ENCODE assay signal across 1 cellular context in the genomic region with DNA sequence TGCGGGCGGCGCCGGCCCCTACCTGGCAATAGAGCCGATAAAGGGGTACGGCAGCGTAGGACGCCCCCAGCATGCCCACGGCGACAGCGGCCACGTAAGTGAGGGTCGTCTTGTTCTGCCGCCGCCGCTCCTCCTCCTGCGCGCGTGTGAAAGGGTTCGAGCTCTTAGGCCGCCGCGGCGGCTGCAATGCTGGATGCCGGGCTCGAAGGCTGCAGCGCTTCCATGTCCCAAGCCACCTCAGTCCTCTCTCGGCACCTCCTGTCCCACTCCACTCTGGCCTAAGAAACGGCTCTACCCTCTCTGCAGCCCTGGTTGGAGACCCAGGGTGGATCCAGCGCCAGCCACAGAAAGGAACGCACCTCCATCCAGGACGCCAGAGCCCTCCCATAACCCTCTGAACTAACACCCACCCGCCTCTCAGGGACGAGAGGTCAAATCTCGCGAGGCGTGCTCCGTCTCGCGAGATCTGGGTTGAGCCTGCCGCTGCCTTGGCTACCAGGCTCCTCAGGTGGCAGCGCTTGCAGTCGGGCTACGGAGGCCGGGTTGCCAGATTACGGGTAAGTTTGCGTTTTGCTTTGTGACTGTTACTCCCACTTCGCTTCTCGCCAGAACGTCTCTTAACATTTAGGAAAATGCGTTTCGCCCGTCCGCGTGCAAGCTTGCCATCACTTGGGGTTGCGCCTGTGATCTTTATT.
TF ChIP-seq lines count a peak whose summit lies in the region.

A gene with protein sequence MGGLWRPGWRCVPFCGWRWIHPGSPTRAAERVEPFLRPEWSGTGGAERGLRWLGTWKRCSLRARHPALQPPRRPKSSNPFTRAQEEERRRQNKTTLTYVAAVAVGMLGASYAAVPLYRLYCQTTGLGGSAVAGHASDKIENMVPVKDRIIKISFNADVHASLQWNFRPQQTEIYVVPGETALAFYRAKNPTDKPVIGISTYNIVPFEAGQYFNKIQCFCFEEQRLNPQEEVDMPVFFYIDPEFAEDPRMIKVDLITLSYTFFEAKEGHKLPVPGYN (minus strand): TSS at position 396 of the 695 bp plus-strand sequence. CDS start 8 bp downstream, at position 388.
A gene with protein sequence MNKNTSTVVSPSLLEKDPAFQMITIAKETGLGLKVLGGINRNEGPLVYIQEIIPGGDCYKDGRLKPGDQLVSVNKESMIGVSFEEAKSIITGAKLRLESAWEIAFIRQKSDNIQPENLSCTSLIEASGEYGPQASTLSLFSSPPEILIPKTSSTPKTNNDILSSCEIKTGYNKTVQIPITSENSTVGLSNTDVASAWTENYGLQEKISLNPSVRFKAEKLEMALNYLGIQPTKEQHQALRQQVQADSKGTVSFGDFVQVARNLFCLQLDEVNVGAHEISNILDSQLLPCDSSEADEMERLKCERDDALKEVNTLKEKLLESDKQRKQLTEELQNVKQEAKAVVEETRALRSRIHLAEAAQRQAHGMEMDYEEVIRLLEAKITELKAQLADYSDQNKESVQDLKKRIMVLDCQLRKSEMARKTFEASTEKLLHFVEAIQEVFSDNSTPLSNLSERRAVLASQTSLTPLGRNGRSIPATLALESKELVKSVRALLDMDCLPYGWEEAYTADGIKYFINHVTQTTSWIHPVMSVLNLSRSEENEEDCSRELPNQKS (plus strand): TSS at position 507 of the 695 bp plus-strand sequence. CDS start 17,455 bp downstream, outside the sequence.

TF ChIP-seq in K562, 482 proteins besides CTCF, POLR2A, EP300 and RAD21 (continued from another document and continues in another):
- TF ChIP-seq TOE1 (IDR thresholded peaks at IDR 0.05; ENCODE audit: borderline replicate concordance): no peak
- TF ChIP-seq TOE1 (CRISPR knock-in tag; IDR thresholded peaks at IDR 0.05; ENCODE audit: borderline replicate concordance, low read depth): no peak
- no peak for TF ChIP-seq ZNF75A (CRISPR knock-in tag; IDR thresholded peaks at IDR 0.05)
- no peak for TF ChIP-seq KAT2B (IDR thresholded peaks at IDR 0.05; ENCODE audit: low read depth, low read length)
- peak; percentile 47 for TF ChIP-seq RBM22 (IDR thresholded peaks at IDR 0.05; ENCODE audit: low read depth, low read length, poor library complexity, severe bottlenecking)
- TF ChIP-seq CHD1 (IDR thresholded peaks at IDR 0.05; ENCODE audit: low read length): no peak
- TF ChIP-seq CREB3 (tag; conservative IDR thresholded peaks at IDR 0.05; ENCODE audit: low read depth): no peak
- TF ChIP-seq, protein P1, sequence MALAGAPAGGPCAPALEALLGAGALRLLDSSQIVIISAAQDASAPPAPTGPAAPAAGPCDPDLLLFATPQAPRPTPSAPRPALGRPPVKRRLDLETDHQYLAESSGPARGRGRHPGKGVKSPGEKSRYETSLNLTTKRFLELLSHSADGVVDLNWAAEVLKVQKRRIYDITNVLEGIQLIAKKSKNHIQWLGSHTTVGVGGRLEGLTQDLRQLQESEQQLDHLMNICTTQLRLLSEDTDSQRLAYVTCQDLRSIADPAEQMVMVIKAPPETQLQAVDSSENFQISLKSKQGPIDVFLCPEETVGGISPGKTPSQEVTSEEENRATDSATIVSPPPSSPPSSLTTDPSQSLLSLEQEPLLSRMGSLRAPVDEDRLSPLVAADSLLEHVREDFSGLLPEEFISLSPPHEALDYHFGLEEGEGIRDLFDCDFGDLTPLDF (CRISPR knock-in tag; IDR thresholded peaks at IDR 0.05): 0 out of 2 replicates have a peak, but pooled peaks have one; percentile 50
- no peak for TF ChIP-seq RBM39 (optimal IDR thresholded peaks at IDR 0.05; ENCODE audit: low read depth, low read length)
- TF ChIP-seq RCOR1 (IDR thresholded peaks at IDR 0.05; ENCODE audit: borderline replicate concordance in 1 of 2, low read depth in 2 of 2, low read length in 2 of 2): no peak
- no peak for TF ChIP-seq ZBED1 (IDR thresholded peaks at IDR 0.05)
- no peak for TF ChIP-seq ZNF76 (CRISPR knock-in tag; IDR thresholded peaks at IDR 0.05; ENCODE audit: borderline replicate concordance)
- TF ChIP-seq CEBPB (tag; IDR thresholded peaks at IDR 0.05): no peak
- TF ChIP-seq ZNF668 (CRISPR knock-in tag; IDR thresholded peaks at IDR 0.05): no peak
- no peak for TF ChIP-seq ELF2 (CRISPR knock-in tag; IDR thresholded peaks at IDR 0.05)
- TF ChIP-seq ILF3 (IDR thresholded peaks at IDR 0.05; ENCODE audit: borderline replicate concordance): no peak
- TF ChIP-seq, protein P2, sequence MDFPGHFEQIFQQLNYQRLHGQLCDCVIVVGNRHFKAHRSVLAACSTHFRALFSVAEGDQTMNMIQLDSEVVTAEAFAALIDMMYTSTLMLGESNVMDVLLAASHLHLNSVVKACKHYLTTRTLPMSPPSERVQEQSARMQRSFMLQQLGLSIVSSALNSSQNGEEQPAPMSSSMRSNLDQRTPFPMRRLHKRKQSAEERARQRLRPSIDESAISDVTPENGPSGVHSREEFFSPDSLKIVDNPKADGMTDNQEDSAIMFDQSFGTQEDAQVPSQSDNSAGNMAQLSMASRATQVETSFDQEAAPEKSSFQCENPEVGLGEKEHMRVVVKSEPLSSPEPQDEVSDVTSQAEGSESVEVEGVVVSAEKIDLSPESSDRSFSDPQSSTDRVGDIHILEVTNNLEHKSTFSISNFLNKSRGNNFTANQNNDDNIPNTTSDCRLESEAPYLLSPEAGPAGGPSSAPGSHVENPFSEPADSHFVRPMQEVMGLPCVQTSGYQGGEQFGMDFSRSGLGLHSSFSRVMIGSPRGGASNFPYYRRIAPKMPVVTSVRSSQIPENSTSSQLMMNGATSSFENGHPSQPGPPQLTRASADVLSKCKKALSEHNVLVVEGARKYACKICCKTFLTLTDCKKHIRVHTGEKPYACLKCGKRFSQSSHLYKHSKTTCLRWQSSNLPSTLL (IDR thresholded peaks at IDR 0.05): no peak
- no peak for TF ChIP-seq SIX5 (IDR thresholded peaks at IDR 0.05; ENCODE audit: borderline replicate concordance in 1 of 2, insufficient read depth in 1 of 2, low read depth in 1 of 2, low read length in 2 of 2)
- no peak for TF ChIP-seq RBM34 (IDR thresholded peaks at IDR 0.05; ENCODE audit: borderline replicate concordance, insufficient read depth, low read length)
- TF ChIP-seq ZNF699 (CRISPR knock-in tag; IDR thresholded peaks at IDR 0.05; ENCODE audit: insufficient replicate concordance): no peak
- peak; percentile 97 for TF ChIP-seq MTA3 (IDR thresholded peaks at IDR 0.05; ENCODE audit: borderline replicate concordance)
- no peak for TF ChIP-seq THRAP3 (IDR thresholded peaks at IDR 0.05; ENCODE audit: borderline replicate concordance)
- TF ChIP-seq, protein P3, sequence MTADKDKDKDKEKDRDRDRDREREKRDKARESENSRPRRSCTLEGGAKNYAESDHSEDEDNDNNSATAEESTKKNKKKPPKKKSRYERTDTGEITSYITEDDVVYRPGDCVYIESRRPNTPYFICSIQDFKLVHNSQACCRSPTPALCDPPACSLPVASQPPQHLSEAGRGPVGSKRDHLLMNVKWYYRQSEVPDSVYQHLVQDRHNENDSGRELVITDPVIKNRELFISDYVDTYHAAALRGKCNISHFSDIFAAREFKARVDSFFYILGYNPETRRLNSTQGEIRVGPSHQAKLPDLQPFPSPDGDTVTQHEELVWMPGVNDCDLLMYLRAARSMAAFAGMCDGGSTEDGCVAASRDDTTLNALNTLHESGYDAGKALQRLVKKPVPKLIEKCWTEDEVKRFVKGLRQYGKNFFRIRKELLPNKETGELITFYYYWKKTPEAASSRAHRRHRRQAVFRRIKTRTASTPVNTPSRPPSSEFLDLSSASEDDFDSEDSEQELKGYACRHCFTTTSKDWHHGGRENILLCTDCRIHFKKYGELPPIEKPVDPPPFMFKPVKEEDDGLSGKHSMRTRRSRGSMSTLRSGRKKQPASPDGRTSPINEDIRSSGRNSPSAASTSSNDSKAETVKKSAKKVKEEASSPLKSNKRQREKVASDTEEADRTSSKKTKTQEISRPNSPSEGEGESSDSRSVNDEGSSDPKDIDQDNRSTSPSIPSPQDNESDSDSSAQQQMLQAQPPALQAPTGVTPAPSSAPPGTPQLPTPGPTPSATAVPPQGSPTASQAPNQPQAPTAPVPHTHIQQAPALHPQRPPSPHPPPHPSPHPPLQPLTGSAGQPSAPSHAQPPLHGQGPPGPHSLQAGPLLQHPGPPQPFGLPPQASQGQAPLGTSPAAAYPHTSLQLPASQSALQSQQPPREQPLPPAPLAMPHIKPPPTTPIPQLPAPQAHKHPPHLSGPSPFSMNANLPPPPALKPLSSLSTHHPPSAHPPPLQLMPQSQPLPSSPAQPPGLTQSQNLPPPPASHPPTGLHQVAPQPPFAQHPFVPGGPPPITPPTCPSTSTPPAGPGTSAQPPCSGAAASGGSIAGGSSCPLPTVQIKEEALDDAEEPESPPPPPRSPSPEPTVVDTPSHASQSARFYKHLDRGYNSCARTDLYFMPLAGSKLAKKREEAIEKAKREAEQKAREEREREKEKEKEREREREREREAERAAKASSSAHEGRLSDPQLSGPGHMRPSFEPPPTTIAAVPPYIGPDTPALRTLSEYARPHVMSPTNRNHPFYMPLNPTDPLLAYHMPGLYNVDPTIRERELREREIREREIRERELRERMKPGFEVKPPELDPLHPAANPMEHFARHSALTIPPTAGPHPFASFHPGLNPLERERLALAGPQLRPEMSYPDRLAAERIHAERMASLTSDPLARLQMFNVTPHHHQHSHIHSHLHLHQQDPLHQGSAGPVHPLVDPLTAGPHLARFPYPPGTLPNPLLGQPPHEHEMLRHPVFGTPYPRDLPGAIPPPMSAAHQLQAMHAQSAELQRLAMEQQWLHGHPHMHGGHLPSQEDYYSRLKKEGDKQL (CRISPR knock-in tag; IDR thresholded peaks at IDR 0.05; ENCODE audit: borderline replicate concordance): no peak
- TF ChIP-seq BDP1 (IDR thresholded peaks at IDR 0.05; ENCODE audit: insufficient read depth, insufficient read length): no peak
- 0 out of 2 replicates have a peak, but pooled peaks have one; percentile 56 for TF ChIP-seq ETS1 (conservative IDR thresholded peaks at IDR 0.05; ENCODE audit: control insufficient read depth, low read depth, low read length)
- no peak for TF ChIP-seq NCOA4 (IDR thresholded peaks at IDR 0.05; ENCODE audit: partially characterized antibody)
- no peak for TF ChIP-seq ETV1 (tag; conservative IDR thresholded peaks at IDR 0.05; ENCODE audit: low read depth)
- TF ChIP-seq PHF8 (IDR thresholded peaks at IDR 0.05; ENCODE audit: borderline replicate concordance, low read length): peak; percentile 87; the same call in 1 of the 2 replicates
- TF ChIP-seq ZNF778 (CRISPR knock-in tag; IDR thresholded peaks at IDR 0.05): no peak
- TF ChIP-seq FUS (optimal IDR thresholded peaks at IDR 0.05; ENCODE audit: low read depth, low read length): no peak
- TF ChIP-seq E2F8 (IDR thresholded peaks at IDR 0.05; ENCODE audit: low read depth, partially characterized antibody): no peak
- TF ChIP-seq DEAF1 (CRISPR knock-in tag; IDR thresholded peaks at IDR 0.05): no peak
- TF ChIP-seq NUFIP1 (IDR thresholded peaks at IDR 0.05; ENCODE audit: partially characterized antibody): no peak
- TF ChIP-seq SIN3A (IDR thresholded peaks at IDR 0.05; ENCODE audit: borderline replicate concordance in 2 of 2, control insufficient read depth in 1 of 2, low read depth in 2 of 2, low read length in 2 of 2): peak; percentile 79 to 90; a peak in 3 of 4 replicates
- TF ChIP-seq JUND (IDR thresholded peaks at IDR 0.05; ENCODE audit: borderline replicate concordance, low read depth, low read length): no peak
- TF ChIP-seq JUND (tag; IDR thresholded peaks at IDR 0.05; ENCODE audit: borderline replicate concordance, low read depth, low read length): no peak; the same call in 2 of the 3 replicates
- TF ChIP-seq SMAD1 (IDR thresholded peaks at IDR 0.05; ENCODE audit: low read depth, low read length, partially characterized antibody): no peak
